23 cellular contexts compared by ENCODE assay signal in the genomic region with DNA sequence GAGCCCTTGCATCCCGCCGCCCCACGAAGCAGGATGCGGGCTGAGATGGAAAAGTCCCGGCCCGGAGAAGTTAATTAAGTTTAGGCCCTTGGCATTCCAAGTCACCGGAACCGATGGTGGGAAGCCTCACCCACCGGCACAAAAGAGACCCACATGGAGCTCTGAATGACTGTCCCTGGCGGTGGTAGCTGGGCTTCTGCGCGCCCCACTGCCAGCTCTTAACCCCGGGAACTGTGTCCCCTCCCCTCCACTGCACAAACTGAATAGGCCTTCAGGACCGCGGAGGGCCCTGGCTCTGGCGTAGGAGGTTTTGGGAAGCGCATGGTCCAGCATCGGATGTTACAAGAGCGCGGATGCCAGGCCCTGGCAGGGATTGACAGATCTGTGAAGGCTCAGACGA.
"Had no signal": no experiment of that assay in that cellular context is flagged by ENCODE, and none has a peak within 500 bp of the region (broad histone marks: within the 10 kb centered on the region; RNA-seq: fewer than 3 reads in every experiment).

No MANE protein-coding gene starts in this region.

- H3K36me3 Mint-ChIP-seq: natural killer cell had no signal

- H3K4me1 ChIP-seq: left ventricle myocardium inferior, psoas muscle, upper lobe of right lung had no signal

- H3K4me3 ChIP-seq: hepatocyte, left ventricle myocardium inferior, ovary, psoas muscle, upper lobe of right lung had no signal

- H3K9me3 Mint-ChIP-seq: activated CD4-positive, alpha-beta T cell treated with anti-CD3 and anti-CD28 coated beads, Interleukin-2, amount 10 ng/mL, durations not matched to agents 7 days and 5 days; activated naive CD8-positive, alpha-beta T cell treated with anti-CD3 and anti-CD28 coated beads, Interleukin-2, amount 50 U/mL, for 24 hours; activated T-helper 1 cell treated with anti-CD3 and anti-CD28 coated beads, Interleukin-12 subunit alpha, Interleukin-12 subunit beta, Interleukin-2, Interleukin-4 antibody, amounts not matched to agents 30 ng/mL and 10 ng/mL and 1 ng/mL, durations not matched to agents 14 hours and 24 hours and 36 hours; natural killer cell had no signal

- H3K4me3 Mint-ChIP-seq: activated CD4-positive, alpha-beta T cell treated with anti-CD3 and anti-CD28 coated beads, Interleukin-2, amount 10 ng/mL, durations not matched to agents 7 days and 5 days; activated CD8-positive, alpha-beta T cell treated with anti-CD3 and anti-CD28 coated beads, Interleukin-2, amount 10 ng/mL, durations not matched to agents 7 days and 5 days; activated naive CD8-positive, alpha-beta T cell treated with anti-CD3 and anti-CD28 coated beads, Interleukin-2, amount 50 U/mL, for 24 hours; activated T-helper 1 cell treated with anti-CD3 and anti-CD28 coated beads, Interleukin-12 subunit alpha, Interleukin-12 subunit beta, Interleukin-2, Interleukin-4 antibody, amounts not matched to agents 30 ng/mL and 10 ng/mL and 1 ng/mL, durations not matched to agents 14 hours and 24 hours and 36 hours; natural killer cell had no signal

- H2AFZ ChIP-seq: hepatocyte had no signal

- ATAC-seq: activated CD4-positive, CD25-positive, alpha-beta regulatory T cell treated with anti-CD3 and anti-CD28 coated beads, Interleukin-2, amount 50 U/mL, for 24 hours; activated CD8-positive, alpha-beta T cell treated with anti-CD3 and anti-CD28 coated beads, Interleukin-2, amount 10 ng/mL, durations not matched to agents 7 days and 5 days; activated naive CD8-positive, alpha-beta T cell treated with anti-CD3 and anti-CD28 coated beads, Interleukin-2, amount 50 U/mL, for 24 hours; natural killer cell; psoas muscle; right cardiac atrium; stimulated activated naive CD8-positive, alpha-beta T cell treated with anti-CD3 and anti-CD28 coated beads, Interleukin-15, Interleukin-2, amounts not matched to agents 100 U/mL and 50 U/mL, for 24 hours; upper lobe of right lung had no signal

- H3K27me3 Mint-ChIP-seq: activated CD4-positive, alpha-beta T cell treated with anti-CD3 and anti-CD28 coated beads, Interleukin-2, amount 10 ng/mL, durations not matched to agents 7 days and 5 days had no signal

- H3K9me3 ChIP-seq: left ventricle myocardium inferior, neutrophil, ovary, psoas muscle, upper lobe of right lung had no signal

- H3K79me2 ChIP-seq: hepatocyte had no signal

- DNase-seq: activated CD4-positive, alpha-beta T cell treated with anti-CD3 and anti-CD28 coated beads, Interleukin-2, amount 10 ng/mL, durations not matched to agents 7 days and 5 days; activated CD8-positive, alpha-beta T cell treated with anti-CD3 and anti-CD28 coated beads, Interleukin-2, amount 10 ng/mL, durations not matched to agents 7 days and 5 days; activated gamma-delta T cell; activated naive CD4-positive, alpha-beta T cell treated with anti-CD3 and anti-CD28 coated beads, Interleukin-2, amount 50 U/mL, for 16 hours; activated naive CD8-positive, alpha-beta T cell treated with anti-CD3 and anti-CD28 coated beads, Interleukin-2, amount 50 U/mL, for 24 hours; cerebellar nuclear complex; cortex of kidney; foreskin fibroblast; kidney glomerular epithelial cell; left ventricle myocardium inferior; midbrain; natural killer cell; ovary; psoas muscle; stimulated activated CD4-positive, alpha-beta T cell treated with anti-CD3 and anti-CD28 coated beads, Interleukin-4, amount 100 ng/mL, for 24 hours; stimulated activated naive CD8-positive, alpha-beta T cell treated with anti-CD3 and anti-CD28 coated beads, Interleukin-15, Interleukin-2, amounts not matched to agents 100 U/mL and 50 U/mL, for 24 hours; upper lobe of right lung had no signal

- H3K4me2 ChIP-seq: hepatocyte had no signal

- H3K27ac Mint-ChIP-seq: activated CD4-positive, alpha-beta T cell treated with anti-CD3 and anti-CD28 coated beads, Interleukin-2, amount 10 ng/mL, durations not matched to agents 7 days and 5 days; activated CD8-positive, alpha-beta T cell treated with anti-CD3 and anti-CD28 coated beads, Interleukin-2, amount 10 ng/mL, durations not matched to agents 7 days and 5 days; activated naive CD8-positive, alpha-beta T cell treated with anti-CD3 and anti-CD28 coated beads, Interleukin-2, amount 50 U/mL, for 24 hours; activated T-helper 1 cell treated with anti-CD3 and anti-CD28 coated beads, Interleukin-12 subunit alpha, Interleukin-12 subunit beta, Interleukin-2, Interleukin-4 antibody, amounts not matched to agents 30 ng/mL and 10 ng/mL and 1 ng/mL, durations not matched to agents 14 hours and 24 hours and 36 hours; natural killer cell had no signal

- H3K36me3 ChIP-seq: left ventricle myocardium inferior, neutrophil, ovary, upper lobe of right lung had no signal

- H3K4me1 Mint-ChIP-seq: activated CD4-positive, alpha-beta T cell treated with anti-CD3 and anti-CD28 coated beads, Interleukin-2, amount 10 ng/mL, durations not matched to agents 7 days and 5 days; activated naive CD8-positive, alpha-beta T cell treated with anti-CD3 and anti-CD28 coated beads, Interleukin-2, amount 50 U/mL, for 24 hours; natural killer cell had no signal

- H3K27me3 ChIP-seq: neutrophil, ovary had no signal

- H3K27ac ChIP-seq: epithelial cell of prostate, hepatocyte, left ventricle myocardium inferior, neutrophil, ovary, psoas muscle, upper lobe of right lung had no signal
